Comparison of ENCODE assay signal across 9 cellular contexts in genomic region chr9:38472583-38473249, GRCh38. TPM values are rescaled to one million over a fixed set of nuclear protein-coding genes. Genes with fewer than 3 reads are reported as not detected.
DNase-seq lines count a peak whose midpoint lies in the region; ATAC-seq and TF ChIP-seq lines count a peak whose summit lies in the region.
"Not testable (repeated sequence)": the region's sequence is repeated elsewhere in the genome, so short reads cannot be mapped to it uniquely, and the experiment has no call there.
"Had no signal": no experiment of that assay in that cellular context is flagged by ENCODE, and none has a peak within 500 bp of the region (broad histone marks: within the 10 kb centered on the region; RNA-seq: fewer than 3 reads in every experiment).

No MANE protein-coding gene starts in this region.

- H3K4me3 Mint-ChIP-seq in Caco-2 (ENCODE audit: unreplicated experiment); nephron: not testable (repeated sequence)

- POLR2A ChIA-PET in Caco-2 (lab: Charles Lee), result not testable (repeated sequence)

- H3K4me3 ChIP-seq in Caco-2 (ENCODE audit: low read depth, low read length), result not testable (repeated sequence)

- DNase-seq in Caco-2, result not testable (repeated sequence)

- not testable (repeated sequence) for H3K27me3 ChIP-seq in Caco-2 (replicated peaks; ENCODE audit: control insufficient read depth, insufficient read depth, low read length)

- not testable (repeated sequence) for H3K4me1 ChIP-seq in Caco-2

- H3K9me3 Mint-ChIP-seq in Caco-2 (ENCODE audit: unreplicated experiment) (peaks cover 13% of the 10 kb centered on the region), nephron (peaks cover 11% of the 10 kb centered on the region)

- H3K27me3 Mint-ChIP-seq in Caco-2 (ENCODE audit: insufficient read depth, unreplicated experiment); nephron (ENCODE audit: low read depth): not testable (repeated sequence)

- CTCF ChIA-PET in Caco-2 (lab: Charles Lee), result not testable (repeated sequence)

- peaks cover 11% of the 10 kb centered on the region for H3K4me1 Mint-ChIP-seq in Caco-2 (ENCODE audit: low read depth, unreplicated experiment)
- not testable (repeated sequence) for H3K4me1 Mint-ChIP-seq in nephron

- H3K27ac Mint-ChIP-seq in Caco-2 (ENCODE audit: unreplicated experiment) (peak overlapping the region; percentile 73), nephron (peak overlapping the region; percentile 19 to 59 (median 39))

- not testable (repeated sequence) for H3K36me3 ChIP-seq in Caco-2 (ENCODE audit: control insufficient read depth, insufficient read depth, low read length)

- H3K36me3 Mint-ChIP-seq in Caco-2 (ENCODE audit: insufficient read depth, unreplicated experiment); nephron (ENCODE audit: low read depth): not testable (repeated sequence)

- not testable (repeated sequence) for TF ChIP-seq CTCF in Caco-2 (IDR thresholded peaks at IDR 0.05; ENCODE audit: insufficient read depth in 1 of 2, low read depth in 1 of 2, low read length in 1 of 2, severe bottlenecking in 1 of 2, unreplicated experiment in 1 of 2); nephron (IDR thresholded peaks at IDR 0.05; ENCODE audit: unreplicated experiment in 3 of 3)

- not testable (repeated sequence) for H3K9me3 ChIP-seq in Caco-2

- ATAC-seq in GM18873 (IDR thresholded peaks at IDR 0.05; ENCODE audit: low FRiP score, unreplicated experiment), result peak; percentile 75
- ATAC-seq in GM19397 (IDR thresholded peaks at IDR 0.05; ENCODE audit: unreplicated experiment), result peak; percentile 49
- peak; percentile 53 for ATAC-seq in GM21515 (IDR thresholded peaks at IDR 0.05; ENCODE audit: unreplicated experiment)
- ATAC-seq in HG02678 (IDR thresholded peaks at IDR 0.05; ENCODE audit: unreplicated experiment), result peak; percentile 67
- ATAC-seq in HG03097 (IDR thresholded peaks at IDR 0.05; ENCODE audit: low FRiP score, unreplicated experiment), result peak; percentile 73
- peak; percentile 71 for ATAC-seq in HG03432 (IDR thresholded peaks at IDR 0.05; ENCODE audit: unreplicated experiment)

- not testable (repeated sequence) for BruUV-seq in Caco-2 (replicated peaks; lab: Mats Ljungman, UMichigan)

- intact Hi-C loops in Caco-2 (cut with micrococcal nuclease; ENCODE audit: unreplicated experiment), result not testable (repeated sequence)

RNA-seq across cellular contexts. Expression of gene IGFBPL1, which starts 48.5 kb away (rescaled TPM):
- 1.3 and 1.6 TPM in 2 replicates for total RNA-seq in Caco-2 (2022)
- total RNA-seq: IMR-90 had no signal
